ENCODE assay signal across 17 cellular contexts in the genomic region with DNA sequence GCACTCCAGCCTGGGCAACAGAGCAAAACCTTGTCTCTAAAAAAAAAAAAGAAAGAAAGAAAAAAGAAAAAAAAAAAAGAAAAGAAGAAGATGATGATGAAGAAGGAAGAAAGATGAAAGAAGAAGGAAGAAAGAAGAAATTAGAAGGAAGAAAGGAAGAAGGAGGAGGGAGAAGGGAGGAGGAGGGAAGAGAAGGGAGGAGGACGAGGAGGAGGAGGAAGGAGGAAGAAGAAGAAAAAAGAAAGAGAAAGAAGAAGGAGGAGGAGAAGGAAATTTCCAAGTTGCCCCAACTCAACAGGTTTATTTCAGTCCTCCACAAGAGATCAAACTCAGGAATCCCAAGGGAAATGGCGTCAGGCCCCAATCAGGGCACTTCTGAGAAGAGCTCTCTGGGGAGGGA.
DNase-seq lines count a peak whose midpoint lies in the region; ATAC-seq and TF ChIP-seq lines count a peak whose summit lies in the region.
"Had no signal": no experiment of that assay in that cellular context is flagged by ENCODE, and none has a peak within 500 bp of the region (broad histone marks: within the 10 kb centered on the region; RNA-seq: fewer than 3 reads in every experiment).

No MANE protein-coding gene starts in this region.

- TF ChIP-seq EP300 in stomach (IDR thresholded peaks at IDR 0.05), result no peak

- peak overlapping the region; percentile 96 for H3K4me2 ChIP-seq in OCI-LY7 (ENCODE audit: low read length)

- intact Hi-C loops in activated naive CD4-positive, alpha-beta T cell treated with anti-CD3 and anti-CD28 coated beads for 36 hours (cut with micrococcal nuclease), result loop anchor here (5.0 kb wide), 2 partner anchors 690 to 860 kb away; partner anchors contain the start of genes DCLRE1A and NHLRC2
- intact Hi-C loops in OCI-LY7 (cut with micrococcal nuclease; ENCODE audit: unreplicated experiment), result loop anchor here (5.0 kb wide), 2 partner anchors 280 to 370 kb away; partner anchors contain the start of genes CCDC186 and FHIP2A
- intact Hi-C loops in stomach (cut with DNase I; ENCODE audit: low total_unique reads), result loop anchor here (10.0 kb wide), 1 partner anchor 252 kb away; no protein-coding TSS in a partner anchor

- BruUV-seq in OCI-LY7 (replicated peaks; lab: Mats Ljungman, UMichigan), result no TSS peak

- no peaks in the 10 kb centered on the region for H3K27me3 Mint-ChIP-seq in activated naive CD4-positive, alpha-beta T cell treated with anti-CD3 and anti-CD28 coated beads for 36 hours (ENCODE audit: low read depth)

- H3K9me3 ChIP-seq in OCI-LY7 (ENCODE audit: low read length), result no peaks in the 10 kb centered on the region
- H3K9me3 ChIP-seq in effector memory CD4-positive, alpha-beta T cell (ENCODE audit: control insufficient read depth, low read length), result no peaks in the 10 kb centered on the region
- no peaks in the 10 kb centered on the region for H3K9me3 ChIP-seq in stomach

- TF ChIP-seq POLR2A in stomach (IDR thresholded peaks at IDR 0.05), result no peak

- CTCF ChIA-PET in activated naive CD4-positive, alpha-beta T cell treated with anti-CD3 and anti-CD28 coated beads for 36 hours (lab: Charles Lee), result interaction anchor here (0.6 to 18.2 kb wide), 5 partner anchors 19 to 239 kb away, joined by 3 to 307 read pairs (median 8); no protein-coding TSS in a partner anchor
- CTCF ChIA-PET in OCI-LY7 (lab: Charles Lee; ENCODE audit: unreplicated experiment), result interaction anchor here (0.9 to 1.8 kb wide), 3 partner anchors 16 to 238 kb away, joined by 3 to 5 read pairs (median 3); no protein-coding TSS in a partner anchor

- peak overlapping the region; percentile 95 for H3K27ac Mint-ChIP-seq in activated naive CD4-positive, alpha-beta T cell treated with anti-CD3 and anti-CD28 coated beads for 36 hours
- H3K27ac Mint-ChIP-seq: endodermal cell, progenitor cell of endocrine pancreas had no signal

- no peaks in the 10 kb centered on the region for H3K9me3 Mint-ChIP-seq in activated naive CD4-positive, alpha-beta T cell treated with anti-CD3 and anti-CD28 coated beads for 36 hours
- H3K9me3 Mint-ChIP-seq: endodermal cell had no signal

- no peaks in the 10 kb centered on the region for H3K9me2 ChIP-seq in OCI-LY7 (ENCODE audit: insufficient read depth, low read length)

- no peaks in the 10 kb centered on the region for H3K79me2 ChIP-seq in OCI-LY7 (ENCODE audit: insufficient read depth, low read depth, low read length)

- H3K36me3 Mint-ChIP-seq in activated naive CD4-positive, alpha-beta T cell treated with anti-CD3 and anti-CD28 coated beads for 36 hours (ENCODE audit: low read depth), result no peaks in the 10 kb centered on the region

- no peaks in the 10 kb centered on the region for H3K27me3 ChIP-seq in effector memory CD4-positive, alpha-beta T cell (replicated peaks; ENCODE audit: control insufficient read depth, insufficient read depth, low read length, poor library complexity, severe bottlenecking)
- H3K27me3 ChIP-seq in stomach, result no peaks in the 10 kb centered on the region

- no peak overlapping the region for H2AFZ ChIP-seq in OCI-LY7 (ENCODE audit: low read length)

- TF ChIP-seq CTCF in OCI-LY7 (conservative IDR thresholded peaks at IDR 0.05; ENCODE audit: low read length) (no peak), stomach (IDR thresholded peaks at IDR 0.05) (no peak)

- no peaks in the 10 kb centered on the region for H4K20me1 ChIP-seq in OCI-LY7 (ENCODE audit: insufficient read depth, low read length)

- H3K4me3 Mint-ChIP-seq in activated naive CD4-positive, alpha-beta T cell treated with anti-CD3 and anti-CD28 coated beads for 36 hours, result no peak overlapping the region
- H3K4me3 Mint-ChIP-seq: endodermal cell had no signal

- 88 to 94% (median 90%) methylated on average over 2 of the region's 2 CpGs for WGBS in stomach, 5 donors

- peaks cover 93% of the 10 kb centered on the region for H3K4me1 Mint-ChIP-seq in activated naive CD4-positive, alpha-beta T cell treated with anti-CD3 and anti-CD28 coated beads for 36 hours (ENCODE audit: low read depth)

- H3K27ac ChIP-seq in OCI-LY7 (ENCODE audit: low read depth, low read length, poor library complexity, severe bottlenecking) (peak overlapping the region; percentile 94), stomach (peak overlapping the region in 3 of 5 donors; percentile 67 to 73 (median 71))
- H3K27ac ChIP-seq in effector memory CD4-positive, alpha-beta T cell (ENCODE audit: insufficient read depth, low read length, poor library complexity, severe bottlenecking), result peak overlapping the region; percentile 79
- H3K27ac ChIP-seq: WERI-Rb-1 had no signal

- H3K4me1 ChIP-seq in OCI-LY7 (ENCODE audit: insufficient read depth, low read length, poor library complexity, severe bottlenecking) (peaks cover 91% of the 10 kb centered on the region), stomach (peaks cover 16 to 50% (median 32%) of the 10 kb centered on the region in 4 donors)
- H3K4me1 ChIP-seq in effector memory CD4-positive, alpha-beta T cell (ENCODE audit: control insufficient read depth, insufficient read depth, low read length, poor library complexity, severe bottlenecking), result peaks cover 75% of the 10 kb centered on the region

- H3K36me3 ChIP-seq in OCI-LY7 (ENCODE audit: insufficient read depth, low read length) (no peaks in the 10 kb centered on the region), stomach (peaks cover 0 to 22% (median 0%) of the 10 kb centered on the region in 4 donors)
- no peaks in the 10 kb centered on the region for H3K36me3 ChIP-seq in effector memory CD4-positive, alpha-beta T cell (ENCODE audit: control insufficient read depth, insufficient read depth, low read length)
- H3K36me3 ChIP-seq: WERI-Rb-1 had no signal

- POLR2A ChIA-PET in OCI-LY7 (lab: Charles Lee), result interaction anchor here (0.6 to 12.1 kb wide), 8 partner anchors 9 to 1969 kb away, joined by 3 to 192 read pairs (median 8); no protein-coding TSS in a partner anchor

- H3K4me3 ChIP-seq in OCI-LY7 (ENCODE audit: low read depth, low read length, poor library complexity, severe bottlenecking), result no peak overlapping the region
- H3K4me3 ChIP-seq in effector memory CD4-positive, alpha-beta T cell (ENCODE audit: insufficient read depth, low read depth, low read length, poor library complexity, severe bottlenecking), result no peak overlapping the region
- H3K4me3 ChIP-seq in stomach, result no peak overlapping the region
- H3K4me3 ChIP-seq: GM12878 had no signal

- no peak for DNase-seq in activated naive CD4-positive, alpha-beta T cell treated with anti-CD3 and anti-CD28 coated beads for 36 hours
- no peak for DNase-seq in activated naive CD4-positive, alpha-beta T cell (lab: John Stamatoyannopoulos, UW)
- DNase-seq in OCI-LY7 (ENCODE audit: low spot score) (no peak), stomach (no peak), KG1 (lab: John Stamatoyannopoulos, UW) (no peak)
- DNase-seq in effector memory CD4-positive, alpha-beta T cell, result no peak
- DNase-seq: activated CD8-positive, alpha-beta memory T cell treated with anti-CD3 and anti-CD28 coated beads, Interleukin-2, amount 50 U/mL, for 4 hours; amygdala; cerebellar nuclear complex; endodermal cell; foreskin fibroblast; NCI-H774; WERI-Rb-1 had no signal

- ATAC-seq in HG03521 (IDR thresholded peaks at IDR 0.05; ENCODE audit: unreplicated experiment) (no peak), GM21515 (IDR thresholded peaks at IDR 0.05; ENCODE audit: unreplicated experiment) (no peak)
- ATAC-seq: GM12878 had no signal
